In genomic region chr9:68708513-68708912, GRCh38 we compare ENCODE assay signal across 23 cellular contexts. TPM values are rescaled to one million over a fixed set of nuclear protein-coding genes. Genes with fewer than 3 reads are reported as not detected.
A peak's percentile ranks its signal among the peaks of the same experiment; 100 is the strongest.
DNase-seq lines count a peak whose midpoint lies in the region; ATAC-seq, FAIRE-seq and TF ChIP-seq lines count a peak whose summit lies in the region.
"Had no signal": no experiment of that assay in that cellular context is flagged by ENCODE, and none has a peak within 500 bp of the region (broad histone marks: within the 10 kb centered on the region; RNA-seq: fewer than 3 reads in every experiment).

No MANE protein-coding gene starts in this region.

- H3K79me2 ChIP-seq in OCI-LY3 (ENCODE audit: low read length) = no peaks in the 10 kb centered on the region

- DNase-seq in GM12892 (ENCODE audit: insufficient read length) (no peak), NCI-H146 treated with DMSO at 0.1 percent for 48 hours (lab: John Stamatoyannopoulos, UW; ENCODE audit: unreplicated experiment) (no peak), HEK293T (ENCODE audit: extremely low spot score) (no peak), COR-L47 (lab: John Stamatoyannopoulos, UW) (no peak)
- DNase-seq: activated effector memory CD4-positive, alpha-beta T cell treated with Interleukin-2 at 50 U/mL for 16 hours; adrenal gland; Caco-2; EL; H9; lower lobe of right lung; NCI-H1092 treated with DMSO at 0.1 percent for 48 hours; NCI-H2107; NCI-H524 treated with DMSO at 0.1 percent for 48 hours; pancreas; Peyer's patch; SK-N-SH; uterus had no signal

- TF ChIP-seq CTCF in OCI-LY3 (IDR thresholded peaks at IDR 0.05; ENCODE audit: low read depth, low read length) = no peak

- H3K27me3 ChIP-seq in OCI-LY3 (ENCODE audit: low read depth, low read length) (peaks cover 80% of the 10 kb centered on the region), muscle layer of duodenum (ENCODE audit: low read depth, low read length) (peaks cover 12% of the 10 kb centered on the region)
- H3K27me3 ChIP-seq: adrenal gland, pancreas, Peyer's patch had no signal

- FAIRE-seq in GM12892 (lab: Jason Lieb, UNC) = peak; percentile 14
- FAIRE-seq: pancreas had no signal

- H3K36me3 ChIP-seq in OCI-LY3 (replicated peaks; ENCODE audit: low read depth, low read length) = no peaks in the 10 kb centered on the region
- no peaks in the 10 kb centered on the region for H3K36me3 ChIP-seq in muscle layer of duodenum (ENCODE audit: control insufficient read depth in 1 of 2, insufficient read depth in 2 of 2, low read length in 2 of 2)
- H3K36me3 ChIP-seq: adrenal gland, lower lobe of right lung, pancreas, Peyer's patch, uterus had no signal

- H2AFZ ChIP-seq in OCI-LY3 (ENCODE audit: low read depth, low read length) = no peak overlapping the region

- peaks cover 39% of the 10 kb centered on the region for H3K4me1 ChIP-seq in OCI-LY3 (ENCODE audit: low read length)
- peaks cover 5 to 18% of the 10 kb centered on the region in 2 donors for H3K4me1 ChIP-seq in muscle layer of duodenum (ENCODE audit: control insufficient read depth in 1 of 2, insufficient read depth in 2 of 2, low read length in 2 of 2)
- H3K4me1 ChIP-seq: Caco-2, uterus had no signal

- CTCF ChIA-PET in HEK293T (lab: Yijun Ruan, JAX) = no interaction called here

- H3K27ac ChIP-seq in OCI-LY3 (ENCODE audit: low read length) (no peak overlapping the region), muscle layer of duodenum (ENCODE audit: low read length) (peak overlapping the region; percentile 78)
- H3K27ac ChIP-seq: adrenal gland, HL-60, pancreas, uterus had no signal

- POLR2A ChIA-PET in HEK293T (lab: Yijun Ruan, JAX) = no interaction called here

- peak; percentile 27 for ATAC-seq in GM21576 (IDR thresholded peaks at IDR 0.05; ENCODE audit: unreplicated experiment)
- no peak for ATAC-seq in HG03039 (IDR thresholded peaks at IDR 0.05; ENCODE audit: unreplicated experiment)
- ATAC-seq: lower lobe of right lung, pancreas, sciatic nerve had no signal

- no peak overlapping the region for H3K9ac ChIP-seq in OCI-LY3 (ENCODE audit: low read length)
- H3K9ac ChIP-seq: SK-N-SH had no signal

- no peak overlapping the region for H3K4me3 ChIP-seq in OCI-LY3 (ENCODE audit: low read length)
- no peak overlapping the region for H3K4me3 ChIP-seq in muscle layer of duodenum (ENCODE audit: low read depth in 1 of 2, low read length in 2 of 2)
- H3K4me3 ChIP-seq: adrenal gland, pancreas, uterus had no signal

- peak overlapping the region; percentile 49 for H3K4me2 ChIP-seq in OCI-LY3 (ENCODE audit: low read length)
- H3K4me2 ChIP-seq: SK-N-SH had no signal

- H4K20me1 ChIP-seq in OCI-LY3 (ENCODE audit: insufficient read depth, low read length) = peaks cover 5% of the 10 kb centered on the region; the same call in 1 of the 2 replicates

- H3K9me3 ChIP-seq in OCI-LY3 (ENCODE audit: insufficient read depth, low read length) (no peaks in the 10 kb centered on the region), muscle layer of duodenum (ENCODE audit: control insufficient read depth in 1 of 2, low read length in 2 of 2) (no peaks in the 10 kb centered on the region)
- H3K9me3 ChIP-seq: adrenal gland, Caco-2, lower lobe of right lung, pancreas, Peyer's patch, SK-N-SH, uterus had no signal

- no peak for TF ChIP-seq POLR2A in GM12892 (IDR thresholded peaks at IDR 0.05; ENCODE audit: low read depth, low read length)

TF ChIP-seq in HEK293T, 16 proteins besides CTCF, POLR2A, EP300 and RAD21:
- TF ChIP-seq ZNF384 (IDR thresholded peaks at IDR 0.05) = no peak

RNA-seq across cellular contexts. Expression of gene PIP5K1B, which starts 3.5 kb away (rescaled TPM):
- polyA plus RNA-seq in GM12892 (2012; ENCODE audit: missing spikeins) = 12.6 TPM
- polyA plus RNA-seq: SK-N-SH had no signal
